29 cellular contexts compared by ENCODE assay signal in the genomic region with DNA sequence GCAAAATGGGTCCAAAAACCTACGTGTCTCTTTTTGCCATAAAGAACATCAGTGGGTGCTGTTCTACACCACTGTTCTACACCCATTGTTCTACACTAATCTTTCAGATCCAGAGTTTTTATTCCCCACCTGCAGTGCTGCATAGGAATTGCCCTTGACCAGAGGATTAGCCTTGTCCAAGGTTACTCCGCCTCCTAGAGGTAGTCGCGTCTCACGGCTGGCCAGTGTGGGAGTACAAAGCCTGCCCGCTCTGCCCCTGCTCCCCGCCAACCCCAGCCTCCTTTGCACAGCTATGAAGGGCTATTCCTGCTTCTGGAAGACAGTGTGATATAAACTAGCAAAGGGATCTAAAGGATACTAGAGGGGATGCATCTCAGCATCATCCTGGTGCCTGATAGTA.
"Had no signal": no experiment of that assay in that cellular context is flagged by ENCODE, and none has a peak within 500 bp of the region (broad histone marks: within the 10 kb centered on the region; RNA-seq: fewer than 3 reads in every experiment).

No MANE protein-coding gene starts in this region.

- H3K36me3 Mint-ChIP-seq: activated naive CD4-positive, alpha-beta T cell treated with anti-CD3 and anti-CD28 coated beads, Interleukin-2, amount 10 ng/mL, durations not matched to agents 7 days and 5 days; activated naive CD8-positive, alpha-beta T cell treated with anti-CD3 and anti-CD28 coated beads, Interleukin-2, amount 10 ng/mL, durations not matched to agents 7 days and 5 days; brain; naive thymus-derived CD4-positive, alpha-beta T cell; type B pancreatic cell had no signal

- H3K27me3 ChIP-seq: ascending aorta, cardiac muscle cell, heart right ventricle had no signal

- H3K4me1 ChIP-seq: ascending aorta had no signal

- H3K4me3 Mint-ChIP-seq: activated CD4-positive, alpha-beta memory T cell treated with anti-CD3 and anti-CD28 coated beads, Interleukin-2, amount 10 ng/mL, durations not matched to agents 7 days and 5 days; activated CD4-positive, alpha-beta T cell treated with anti-CD3 and anti-CD28 coated beads, Interleukin-2, amount 10 ng/mL, durations not matched to agents 24 days and 14 days; activated naive CD4-positive, alpha-beta T cell treated with anti-CD3 and anti-CD28 coated beads, Interleukin-2, amount 10 ng/mL, durations not matched to agents 7 days and 5 days; activated naive CD8-positive, alpha-beta T cell treated with anti-CD3 and anti-CD28 coated beads, Interleukin-2, amount 10 ng/mL, durations not matched to agents 7 days and 5 days; activated T-cell treated with anti-CD3 and anti-CD28 coated beads, Interleukin-2, amount 50 U/mL, for 24 hours; brain; effector memory CD8-positive, alpha-beta T cell; naive thymus-derived CD4-positive, alpha-beta T cell; stimulated activated naive CD8-positive, alpha-beta T cell treated with anti-CD3 and anti-CD28 coated beads, Interleukin-15, amount 100 ng/mL, for 72 hours; type B pancreatic cell had no signal

- ATAC-seq: effector memory CD8-positive, alpha-beta T cell; esophagus mucosa; heart right ventricle; left cardiac atrium; naive thymus-derived CD4-positive, alpha-beta T cell; right cardiac atrium; stimulated activated naive CD8-positive, alpha-beta T cell treated with anti-CD3 and anti-CD28 coated beads, Interleukin-15, amount 100 ng/mL, for 72 hours had no signal

- H3K27me3 Mint-ChIP-seq: activated CD4-positive, alpha-beta memory T cell treated with anti-CD3 and anti-CD28 coated beads, Interleukin-2, amount 10 ng/mL, durations not matched to agents 7 days and 5 days; activated CD4-positive, alpha-beta T cell treated with anti-CD3 and anti-CD28 coated beads, Interleukin-2, amount 10 ng/mL, durations not matched to agents 24 days and 14 days; activated naive CD4-positive, alpha-beta T cell treated with anti-CD3 and anti-CD28 coated beads, Interleukin-2, amount 10 ng/mL, durations not matched to agents 7 days and 5 days; activated naive CD8-positive, alpha-beta T cell treated with anti-CD3 and anti-CD28 coated beads, Interleukin-2, amount 10 ng/mL, durations not matched to agents 7 days and 5 days; activated T-cell treated with anti-CD3 and anti-CD28 coated beads, Interleukin-2, amount 50 U/mL, for 24 hours; brain; stimulated activated naive CD8-positive, alpha-beta T cell treated with anti-CD3 and anti-CD28 coated beads, Interleukin-15, amount 100 ng/mL, for 72 hours; type B pancreatic cell had no signal

- H3K27ac ChIP-seq: ascending aorta, cardiac muscle cell, coronary artery, heart right ventricle, VCaP had no signal

- H3K36me3 ChIP-seq: ascending aorta, cardiac muscle cell, heart right ventricle had no signal

- H3K27ac Mint-ChIP-seq: activated CD4-positive, alpha-beta memory T cell treated with anti-CD3 and anti-CD28 coated beads, Interleukin-2, amount 10 ng/mL, durations not matched to agents 7 days and 5 days; activated CD4-positive, alpha-beta T cell treated with anti-CD3 and anti-CD28 coated beads, Interleukin-2, amount 10 ng/mL, durations not matched to agents 24 days and 14 days; activated naive CD4-positive, alpha-beta T cell treated with anti-CD3 and anti-CD28 coated beads, Interleukin-2, amount 10 ng/mL, durations not matched to agents 7 days and 5 days; activated naive CD8-positive, alpha-beta T cell treated with anti-CD3 and anti-CD28 coated beads, Interleukin-2, amount 10 ng/mL, durations not matched to agents 7 days and 5 days; activated T-cell treated with anti-CD3 and anti-CD28 coated beads, Interleukin-2, amount 50 U/mL, for 24 hours; brain; effector memory CD8-positive, alpha-beta T cell; naive thymus-derived CD4-positive, alpha-beta T cell; stimulated activated naive CD8-positive, alpha-beta T cell treated with anti-CD3 and anti-CD28 coated beads, Interleukin-15, amount 100 ng/mL, for 72 hours; type B pancreatic cell had no signal

- FAIRE-seq: endothelial cell of umbilical vein had no signal

- H3K4me3 ChIP-seq: ascending aorta, cardiac muscle cell, coronary artery, heart right ventricle had no signal

- DNase-seq: activated CD4-positive, alpha-beta memory T cell treated with anti-CD3 and anti-CD28 coated beads, Interleukin-2, amount 10 ng/mL, durations not matched to agents 7 days and 5 days; activated CD4-positive, alpha-beta T cell treated with anti-CD3 and anti-CD28 coated beads, Interleukin-2, amount 10 ng/mL, durations not matched to agents 24 days and 14 days; activated CD4-positive, CD25-positive, alpha-beta regulatory T cell treated with anti-CD3 and anti-CD28 coated beads, Interleukin-2, amount 50 U/mL, for 72 hours; activated CD8-positive, alpha-beta memory T cell treated with anti-CD3 and anti-CD28 coated beads, Interleukin-2, amount 50 U/mL, for 48 hours; activated gamma-delta T cell; activated naive CD4-positive, alpha-beta T cell treated with anti-CD3 and anti-CD28 coated beads, Interleukin-2, amount 10 ng/mL, durations not matched to agents 7 days and 5 days; activated naive CD8-positive, alpha-beta T cell treated with anti-CD3 and anti-CD28 coated beads, Interleukin-2, amount 10 ng/mL, durations not matched to agents 7 days and 5 days; activated T-cell treated with anti-CD3 and anti-CD28 coated beads, Interleukin-2, amount 50 U/mL, for 24 hours; effector memory CD8-positive, alpha-beta T cell; foreskin fibroblast; heart right ventricle; islet precursor cell; left cardiac atrium; mammary epithelial cell; midbrain; naive thymus-derived CD4-positive, alpha-beta T cell; posterior cingulate gyrus; right cardiac atrium; stimulated activated CD4-positive, alpha-beta T cell treated with anti-CD3 and anti-CD28 coated beads, Interleukin-2, amount 100 ng/mL, for 48 hours; stimulated activated naive CD8-positive, alpha-beta T cell treated with anti-CD3 and anti-CD28 coated beads, Interleukin-15, amount 100 ng/mL, for 72 hours; substantia nigra had no signal

- H3K4me1 Mint-ChIP-seq: activated CD4-positive, alpha-beta memory T cell treated with anti-CD3 and anti-CD28 coated beads, Interleukin-2, amount 10 ng/mL, durations not matched to agents 7 days and 5 days; activated CD4-positive, alpha-beta T cell treated with anti-CD3 and anti-CD28 coated beads, Interleukin-2, amount 10 ng/mL, durations not matched to agents 24 days and 14 days; activated naive CD4-positive, alpha-beta T cell treated with anti-CD3 and anti-CD28 coated beads, Interleukin-2, amount 10 ng/mL, durations not matched to agents 7 days and 5 days; activated naive CD8-positive, alpha-beta T cell treated with anti-CD3 and anti-CD28 coated beads, Interleukin-2, amount 10 ng/mL, durations not matched to agents 7 days and 5 days; brain; naive thymus-derived CD4-positive, alpha-beta T cell; stimulated activated naive CD8-positive, alpha-beta T cell treated with anti-CD3 and anti-CD28 coated beads, Interleukin-15, amount 100 ng/mL, for 72 hours had no signal

- H3K9me3 Mint-ChIP-seq: activated CD4-positive, alpha-beta memory T cell treated with anti-CD3 and anti-CD28 coated beads, Interleukin-2, amount 10 ng/mL, durations not matched to agents 7 days and 5 days; activated CD4-positive, alpha-beta T cell treated with anti-CD3 and anti-CD28 coated beads, Interleukin-2, amount 10 ng/mL, durations not matched to agents 24 days and 14 days; activated naive CD4-positive, alpha-beta T cell treated with anti-CD3 and anti-CD28 coated beads, Interleukin-2, amount 10 ng/mL, durations not matched to agents 7 days and 5 days; activated naive CD8-positive, alpha-beta T cell treated with anti-CD3 and anti-CD28 coated beads, Interleukin-2, amount 10 ng/mL, durations not matched to agents 7 days and 5 days; activated T-cell treated with anti-CD3 and anti-CD28 coated beads, Interleukin-2, amount 50 U/mL, for 24 hours; brain; effector memory CD8-positive, alpha-beta T cell; naive thymus-derived CD4-positive, alpha-beta T cell; stimulated activated naive CD8-positive, alpha-beta T cell treated with anti-CD3 and anti-CD28 coated beads, Interleukin-15, amount 100 ng/mL, for 72 hours; type B pancreatic cell had no signal

- H3K9me3 ChIP-seq: ascending aorta had no signal
